Comparison of ENCODE assay signal across 21 cellular contexts in genomic region chr1:210541680-210542358, GRCh38.
DNase-seq lines count a peak whose midpoint lies in the region; ATAC-seq and TF ChIP-seq lines count a peak whose summit lies in the region.
"Had no signal": no experiment of that assay in that cellular context is flagged by ENCODE, and none has a peak within 500 bp of the region (broad histone marks: within the 10 kb centered on the region; RNA-seq: fewer than 3 reads in every experiment).

No MANE protein-coding gene starts in this region.

- no peak overlapping the region for H2BK15ac ChIP-seq in IMR-90 (ENCODE audit: low read depth, low read length)

- H3K27ac ChIP-seq in IMR-90 (ENCODE audit: insufficient read depth, low read length) (no peak overlapping the region), endodermal cell (ENCODE audit: low read depth, low read length) (no peak overlapping the region), trophoblast cell (ENCODE audit: low read depth, low read length) (no peak overlapping the region), ascending aorta (no peak overlapping the region)
- H3K27ac ChIP-seq: heart left ventricle, neutrophil, right lobe of liver had no signal

- ATAC-seq in activated CD4-positive, alpha-beta T cell treated with anti-CD3 and anti-CD28 coated beads for 36 hours = peak; percentile 55
- no peak for ATAC-seq in IMR-90 (ENCODE audit: low read depth)
- ATAC-seq: heart left ventricle, K562, Panc1, right lobe of liver had no signal

- no peak overlapping the region for H3K14ac ChIP-seq in IMR-90 (replicated peaks; ENCODE audit: low read depth, low read length)
- H3K14ac ChIP-seq in trophoblast cell (ENCODE audit: low read length) = no peak overlapping the region

- in situ Hi-C loops in IMR-90 (cut with MboI; ENCODE audit: low sequenced_read_pairs) = no loop called here

- BruUV-seq in IMR-90 (replicated peaks; lab: Mats Ljungman, UMichigan) = no TSS peak

- H3K4me2 ChIP-seq in IMR-90 (ENCODE audit: low read depth, low read length) (no peak overlapping the region), trophoblast cell (ENCODE audit: low read length) (no peak overlapping the region)

- H3K27ac Mint-ChIP-seq in activated CD4-positive, alpha-beta T cell treated with anti-CD3 and anti-CD28 coated beads for 36 hours = no peak overlapping the region
- no peak overlapping the region for H3K27ac Mint-ChIP-seq in endodermal cell
- H3K27ac Mint-ChIP-seq: activated naive CD8-positive, alpha-beta T cell treated with anti-CD3 and anti-CD28 coated beads for 36 hours; CD14-positive monocyte had no signal

- H3K56ac ChIP-seq in IMR-90 (ENCODE audit: extremely low read depth, insufficient read depth, low read length) = no peak overlapping the region

- H3K4me1 Mint-ChIP-seq in activated CD4-positive, alpha-beta T cell treated with anti-CD3 and anti-CD28 coated beads for 36 hours = peaks cover 5% of the 10 kb centered on the region
- H3K4me1 Mint-ChIP-seq in endodermal cell = peaks cover 2% of the 10 kb centered on the region
- H3K4me1 Mint-ChIP-seq: activated naive CD8-positive, alpha-beta T cell treated with anti-CD3 and anti-CD28 coated beads for 36 hours had no signal

- TF ChIP-seq RAD21 in IMR-90 (IDR thresholded peaks at IDR 0.05; ENCODE audit: low read length) = no peak

- H2BK5ac ChIP-seq in IMR-90 (ENCODE audit: low read depth, low read length, poor library complexity, severe bottlenecking) = no peak overlapping the region
- no peak overlapping the region for H2BK5ac ChIP-seq in trophoblast cell (ENCODE audit: low read depth, low read length, poor library complexity)

- no peaks in the 10 kb centered on the region for H3K4me1 ChIP-seq in IMR-90 (ENCODE audit: control insufficient read depth, insufficient read depth, low read length)
- H3K4me1 ChIP-seq in endodermal cell (ENCODE audit: control insufficient read depth, insufficient read depth, low read length) = no peaks in the 10 kb centered on the region
- peaks cover 0 to 4% of the 10 kb centered on the region in 2 experiments for H3K4me1 ChIP-seq in trophoblast cell (ENCODE audit: control insufficient read depth in 1 of 2, insufficient read depth in 2 of 2, low read length in 2 of 2)
- H3K4me1 ChIP-seq in ascending aorta = no peaks in the 10 kb centered on the region
- H3K4me1 ChIP-seq: heart left ventricle, right lobe of liver had no signal

- CTCF ChIA-PET in activated CD4-positive, alpha-beta T cell treated with anti-CD3 and anti-CD28 coated beads for 36 hours (lab: Charles Lee) = no interaction called here
- CTCF ChIA-PET in IMR-90 (lab: Yijun Ruan, JAX) = interaction anchor here (1.2 kb wide), 1 partner anchor 10 kb away, joined by 3 read pairs; no protein-coding TSS in a partner anchor

- dilution Hi-C loops in IMR-90 (cut with HindIII; ENCODE audit: low sequenced_read_pairs, unreplicated experiment) = no loop called here

- no peaks in the 10 kb centered on the region for H3K36me3 Mint-ChIP-seq in activated CD4-positive, alpha-beta T cell treated with anti-CD3 and anti-CD28 coated beads for 36 hours (ENCODE audit: low read depth)
- H3K36me3 Mint-ChIP-seq in endodermal cell (ENCODE audit: low read depth) = no peaks in the 10 kb centered on the region
- H3K36me3 Mint-ChIP-seq: activated naive CD8-positive, alpha-beta T cell treated with anti-CD3 and anti-CD28 coated beads for 36 hours; CD14-positive monocyte had no signal

- H2BK120ac ChIP-seq in IMR-90 (ENCODE audit: low read depth, low read length) = no peak overlapping the region
- H2BK120ac ChIP-seq in trophoblast cell (ENCODE audit: insufficient read depth, low read length, poor library complexity) = no peak overlapping the region

- H3K79me1 ChIP-seq in IMR-90 (ENCODE audit: low read depth in 1 of 2, low read length in 2 of 2) = no peaks in the 10 kb centered on the region
- H3K79me1 ChIP-seq in trophoblast cell (ENCODE audit: low read length) = no peaks in the 10 kb centered on the region

- intact Hi-C loops in activated CD4-positive, alpha-beta T cell treated with anti-CD3 and anti-CD28 coated beads for 36 hours (cut with DNase I, micrococcal nuclease) = no loop called here
- intact Hi-C loops in IMR-90 (cut with micrococcal nuclease) (loop anchor here (5.0 kb wide), 1 partner anchor 60 kb away; no protein-coding TSS in a partner anchor), ascending aorta (cut with DNase I) (no loop called here)

- H4K91ac ChIP-seq in IMR-90 (ENCODE audit: insufficient read depth, low read depth, low read length) (no peak overlapping the region), trophoblast cell (ENCODE audit: low read depth, low read length) (no peak overlapping the region)

- H3K4ac ChIP-seq in IMR-90 (ENCODE audit: low read depth, low read length) (no peak overlapping the region), trophoblast cell (ENCODE audit: low read depth, low read length) (no peak overlapping the region)

- no peak overlapping the region for H3K4me3 Mint-ChIP-seq in activated CD4-positive, alpha-beta T cell treated with anti-CD3 and anti-CD28 coated beads for 36 hours
- no peak overlapping the region for H3K4me3 Mint-ChIP-seq in endodermal cell
- H3K4me3 Mint-ChIP-seq: activated naive CD8-positive, alpha-beta T cell treated with anti-CD3 and anti-CD28 coated beads for 36 hours; CD14-positive monocyte had no signal

- H4K8ac ChIP-seq in IMR-90 (ENCODE audit: low read depth in 2 of 2, low read length in 2 of 2) (no peak overlapping the region), trophoblast cell (ENCODE audit: low read depth, low read length) (no peak overlapping the region)

- H3K23ac ChIP-seq in IMR-90 (ENCODE audit: low read depth, low read length) (no peak overlapping the region), trophoblast cell (ENCODE audit: low read length) (no peak overlapping the region)

- H3K27me3 Mint-ChIP-seq in activated CD4-positive, alpha-beta T cell treated with anti-CD3 and anti-CD28 coated beads for 36 hours = no peaks in the 10 kb centered on the region
- no peaks in the 10 kb centered on the region for H3K27me3 Mint-ChIP-seq in endodermal cell (ENCODE audit: insufficient read depth)
- H3K27me3 Mint-ChIP-seq: activated naive CD8-positive, alpha-beta T cell treated with anti-CD3 and anti-CD28 coated beads for 36 hours had no signal

- H3K9ac ChIP-seq in IMR-90 (ENCODE audit: low read depth, low read length) = no peak overlapping the region
- no peak overlapping the region for H3K9ac ChIP-seq in endodermal cell (ENCODE audit: extremely low read depth, low read length, poor library complexity, severe bottlenecking)
- no peak overlapping the region for H3K9ac ChIP-seq in trophoblast cell (ENCODE audit: low read length)

- no peak overlapping the region for H4K5ac ChIP-seq in IMR-90 (ENCODE audit: low read depth, low read length)

- no peak for TF ChIP-seq CTCF in IMR-90 (conservative IDR thresholded peaks at IDR 0.05; ENCODE audit: low read depth, low read length)
- TF ChIP-seq CTCF in endodermal cell (conservative IDR thresholded peaks at IDR 0.05) = no peak
- no peak for TF ChIP-seq CTCF in ascending aorta (IDR thresholded peaks at IDR 0.05)

- no CpG with 5 or more reads among the region's 6 CpGs for WGBS in IMR-90 (ENCODE audit: extremely low coverage in 2 of 2, insufficient read length in 1 of 2), 2 experiments
- WGBS in endodermal cell (ENCODE audit: insufficient coverage in 1 of 2, insufficient read length in 1 of 2), 2 experiments = 50 to 80% methylated on average over 4 of the region's 6 CpGs
- WGBS in trophoblast cell (ENCODE audit: extremely low coverage, insufficient coverage, insufficient read length) = no CpG with 5 or more reads among the region's 6 CpGs

- no peak overlapping the region for H2AK9ac ChIP-seq in IMR-90 (replicated peaks; ENCODE audit: low read depth, low read length, poor library complexity)

- POLR2A ChIA-PET in activated CD4-positive, alpha-beta T cell treated with anti-CD3 and anti-CD28 coated beads for 36 hours (lab: Charles Lee) = no interaction called here
- POLR2A ChIA-PET in IMR-90 (lab: Charles Lee; ENCODE audit: unreplicated experiment) = no interaction called here

- H3K9me3 ChIP-seq in IMR-90 (ENCODE audit: control insufficient read depth, insufficient read depth, low read length) (no peaks in the 10 kb centered on the region), endodermal cell (ENCODE audit: control insufficient read depth, low read length) (no peaks in the 10 kb centered on the region), trophoblast cell (ENCODE audit: insufficient read depth, low read depth, low read length) (peaks cover 3% of the 10 kb centered on the region), ascending aorta (no peaks in the 10 kb centered on the region)
- H3K9me3 ChIP-seq: heart left ventricle, neutrophil, right lobe of liver had no signal

- H2AK5ac ChIP-seq in IMR-90 (ENCODE audit: low read depth, low read length) = no peak overlapping the region
- no peak overlapping the region for H2AK5ac ChIP-seq in trophoblast cell (ENCODE audit: low read length)

- DNase-seq in activated CD4-positive, alpha-beta T cell treated with anti-CD3 and anti-CD28 coated beads for 36 hours = no peak
- no peak for DNase-seq in activated CD4-positive, alpha-beta T cell treated with anti-CD3 and anti-CD28 coated beads for 4 hours
- peak; percentile 5 for DNase-seq in IMR-90
- peak; percentile 72 for DNase-seq in endodermal cell
- peak; percentile 56 to 63 for DNase-seq in trophoblast cell
- no peak for DNase-seq in ascending aorta (ENCODE audit: low spot score in 2 of 2)
- DNase-seq in stimulated activated CD4-positive, alpha-beta T cell treated with anti-CD3 and anti-CD28 coated beads, Interleukin-12 subunit alpha, Interleukin-12 subunit beta, amount 100 ng/mL, for 4 hours = no peak
- DNase-seq in effector CD8-positive, alpha-beta T cell (lab: John Stamatoyannopoulos, UW) = no peak
- DNase-seq: activated naive CD8-positive, alpha-beta T cell treated with anti-CD3 and anti-CD28 coated beads for 36 hours; activated T-cell treated with anti-CD3 and anti-CD28 coated beads for 4 hours; caudate nucleus; DMS79 treated with DMSO at 0.1 percent for 48 hours; heart left ventricle; NCI-H2081 treated with DMSO at 0.1 percent for 48 hours; NCI-H774; right lobe of liver; stimulated activated CD4-positive, alpha-beta T cell treated with anti-CD3 and anti-CD28 coated beads, Interleukin-1b, Interleukin-23, amount 100 ng/mL, for 48 hours had no signal

- no peaks in the 10 kb centered on the region for H3K79me2 ChIP-seq in trophoblast cell (ENCODE audit: control insufficient read depth, insufficient read depth, low read length, poor library complexity)

- no peak overlapping the region for H2BK12ac ChIP-seq in trophoblast cell (ENCODE audit: low read length)

- H3K18ac ChIP-seq in IMR-90 (ENCODE audit: low read depth, low read length) (no peak overlapping the region), trophoblast cell (ENCODE audit: low read length) (no peak overlapping the region)

- H2AFZ ChIP-seq in IMR-90 (replicated peaks; ENCODE audit: low read length, poor library complexity) = no peak overlapping the region
- no peak overlapping the region for H2AFZ ChIP-seq in trophoblast cell (ENCODE audit: insufficient read depth, low read length, poor library complexity)

- no peaks in the 10 kb centered on the region for H4K20me1 ChIP-seq in IMR-90 (ENCODE audit: insufficient read depth, low read length)

- no peaks in the 10 kb centered on the region for H3K9me3 Mint-ChIP-seq in activated CD4-positive, alpha-beta T cell treated with anti-CD3 and anti-CD28 coated beads for 36 hours (ENCODE audit: low read depth)
- H3K9me3 Mint-ChIP-seq in endodermal cell = no peaks in the 10 kb centered on the region
- H3K9me3 Mint-ChIP-seq: activated naive CD8-positive, alpha-beta T cell treated with anti-CD3 and anti-CD28 coated beads for 36 hours had no signal

- no peaks in the 10 kb centered on the region for H3K9me1 ChIP-seq in IMR-90 (ENCODE audit: insufficient read depth, low read length)

- no peak overlapping the region for H4K12ac ChIP-seq in trophoblast cell (ENCODE audit: low read depth, low read length)

- TF ChIP-seq POLR2A in IMR-90 (IDR thresholded peaks at IDR 0.05; ENCODE audit: low read depth, low read length) = no peak

- H3K36me3 ChIP-seq in IMR-90 (ENCODE audit: control insufficient read depth, insufficient read depth, low read length) (no peaks in the 10 kb centered on the region), endodermal cell (ENCODE audit: control insufficient read depth, insufficient read depth, low read length) (no peaks in the 10 kb centered on the region), trophoblast cell (ENCODE audit: control insufficient read depth in 1 of 2, insufficient read depth in 2 of 2, low read length in 2 of 2) (no peaks in the 10 kb centered on the region), ascending aorta (no peaks in the 10 kb centered on the region)
- H3K36me3 ChIP-seq: heart left ventricle, neutrophil, right lobe of liver had no signal

- H3K27me3 ChIP-seq in IMR-90 (ENCODE audit: control insufficient read depth, insufficient read depth, low read length) (no peaks in the 10 kb centered on the region), endodermal cell (ENCODE audit: control insufficient read depth, insufficient read depth, low read length, poor library complexity, severe bottlenecking) (no peaks in the 10 kb centered on the region), trophoblast cell (ENCODE audit: insufficient read depth, low read length) (no peaks in the 10 kb centered on the region), ascending aorta (no peaks in the 10 kb centered on the region)
- H3K27me3 ChIP-seq: heart left ventricle, neutrophil, right lobe of liver had no signal

- no peak overlapping the region for H3K4me3 ChIP-seq in IMR-90 (ENCODE audit: insufficient read depth, low read depth, low read length)
- H3K4me3 ChIP-seq in endodermal cell (ENCODE audit: low read length) = no peak overlapping the region
- H3K4me3 ChIP-seq in trophoblast cell (ENCODE audit: low read depth, low read length) = no peak overlapping the region
- H3K4me3 ChIP-seq in ascending aorta = no peak overlapping the region
- H3K4me3 ChIP-seq: heart left ventricle, K562, right lobe of liver had no signal

- H2BK20ac ChIP-seq in IMR-90 (ENCODE audit: low read depth, low read length) = no peak overlapping the region

Comparison
In these comparisons a context has a peak if more than half of its experiments do, and no peak if none do; other contexts are left out.
1. DNase-seq: peak in IMR-90 (single experiment), endodermal cell (single experiment) and trophoblast cell (2 of 2); none in activated CD4-positive, alpha-beta T cell treated with anti-CD3 and anti-CD28 coated beads for 36 hours (single experiment), activated CD4-positive, alpha-beta T cell treated with anti-CD3 and anti-CD28 coated beads for 4 hours (0 of 2), ascending aorta (0 of 2), stimulated activated CD4-positive, alpha-beta T cell treated with anti-CD3 and anti-CD28 coated beads, Interleukin-12 subunit alpha, Interleukin-12 subunit beta, amount 100 ng/mL, for 4 hours (single experiment) and effector CD8-positive, alpha-beta T cell (single experiment).